ENCODE assay signal across 24 cellular contexts in the genomic region with DNA sequence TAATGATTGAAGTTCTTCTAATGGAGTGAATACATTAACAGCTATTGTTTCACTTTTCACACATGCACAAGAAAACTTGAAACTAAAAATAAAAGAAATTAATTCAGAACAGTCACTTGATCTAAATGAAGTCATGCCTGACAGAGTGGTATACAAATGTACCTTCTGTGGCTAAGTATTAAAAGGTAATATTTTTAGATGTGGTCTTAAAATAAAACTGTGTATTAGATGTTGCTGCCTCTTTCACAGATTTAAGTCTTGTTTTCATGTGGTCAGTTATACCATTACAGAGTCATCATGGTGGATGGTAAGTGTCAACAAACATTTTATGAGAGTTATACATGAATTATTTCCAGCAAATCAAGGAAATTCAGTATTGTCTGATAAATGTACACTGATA.
"Had no signal": no experiment of that assay in that cellular context is flagged by ENCODE, and none has a peak within 500 bp of the region (broad histone marks: within the 10 kb centered on the region; RNA-seq: fewer than 3 reads in every experiment).

No MANE protein-coding gene starts in this region.

- ATAC-seq: foreskin keratinocyte; gastroesophageal sphincter; heart right ventricle; left cardiac atrium; left lung; left ventricle myocardium superior; lower lobe of right lung; mucosa of descending colon; naive thymus-derived CD8-positive, alpha-beta T cell had no signal

- H3K27ac ChIP-seq: coronary artery, dorsolateral prefrontal cortex, esophagus muscularis mucosa, foreskin keratinocyte, gastroesophageal sphincter, heart right ventricle, left lung, lower lobe of right lung had no signal

- H3K9me3 ChIP-seq: esophagus muscularis mucosa, gastroesophageal sphincter, heart right ventricle, left lung, lower lobe of right lung, mucosa of descending colon had no signal

- FAIRE-seq: endothelial cell of umbilical vein, frontal cortex, islet of Langerhans, keratinocyte had no signal

- H3K4me3 ChIP-seq: coronary artery, dorsolateral prefrontal cortex, esophagus muscularis mucosa, gastroesophageal sphincter, heart right ventricle, left lung, lower lobe of right lung, mucosa of descending colon had no signal

- H3K36me3 ChIP-seq: esophagus muscularis mucosa, gastroesophageal sphincter, heart right ventricle, left lung, lower lobe of right lung had no signal

- DNase-seq: dermis blood vessel endothelial cell; dorsolateral prefrontal cortex; effector CD4-positive, alpha-beta T cell; effector memory CD4-positive, alpha-beta T cell; foreskin keratinocyte; glutamatergic neuron; head of caudate nucleus; heart right ventricle; hippocampal formation; left cardiac atrium; left lung; left ventricle myocardium superior; lower lobe of right lung; mesenchymal stem cell; mucosa of descending colon; naive B cell; naive thymus-derived CD8-positive, alpha-beta T cell had no signal

- H3K4me1 ChIP-seq: esophagus muscularis mucosa, gastroesophageal sphincter, heart right ventricle, left lung, lower lobe of right lung had no signal

- H3K27me3 ChIP-seq: dorsolateral prefrontal cortex, esophagus muscularis mucosa, foreskin keratinocyte, gastroesophageal sphincter, heart right ventricle, left lung had no signal
